ENCODE assay signal across 24 cellular contexts in the genomic region with DNA sequence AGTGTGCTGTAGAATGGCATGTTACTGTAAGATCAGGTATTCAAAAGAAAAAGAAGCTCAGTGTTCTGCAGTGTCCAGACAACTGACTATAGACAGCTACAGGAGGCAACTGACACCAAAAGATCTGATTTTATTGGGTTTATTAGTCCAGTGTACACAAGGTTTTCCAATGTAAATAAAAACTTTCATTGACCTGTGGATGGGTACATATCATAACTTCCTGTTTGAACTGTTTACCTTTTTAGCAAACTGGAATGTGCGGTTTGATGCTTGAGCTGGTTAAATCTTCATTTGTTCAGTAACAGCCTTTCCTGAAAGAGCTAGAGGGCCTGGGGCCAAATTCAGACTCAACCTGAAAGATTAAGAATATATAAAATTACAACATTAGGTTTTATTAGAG.
DNase-seq lines count a peak whose midpoint lies in the region; ATAC-seq and TF ChIP-seq lines count a peak whose summit lies in the region.
"Had no signal": no experiment of that assay in that cellular context is flagged by ENCODE, and none has a peak within 500 bp of the region (broad histone marks: within the 10 kb centered on the region; RNA-seq: fewer than 3 reads in every experiment).

No MANE protein-coding gene starts in this region.

- ATAC-seq in SK-N-SH treated with all-trans-retinoic acid at 6 μM for 48 hours: no peak
- ATAC-seq: K562 had no signal

- no peaks in the 10 kb centered on the region for H3K36me3 ChIP-seq in brain microvascular endothelial cell (replicated peaks)
- H3K36me3 ChIP-seq: adrenal gland, breast epithelium, SJSA1, tibial artery had no signal

- TF ChIP-seq CTCF in epithelial cell of esophagus (IDR thresholded peaks at IDR 0.05; ENCODE audit: insufficient read depth, low read depth, low read length, missing control alignments) (no peak), brain microvascular endothelial cell (IDR thresholded peaks at IDR 0.05; ENCODE audit: low read depth, low read length, missing control alignments) (no peak)

- peak; percentile 74 for DNase-seq in DMS153 (lab: John Stamatoyannopoulos, UW)
- DNase-seq in HuH-7 (ENCODE audit: low spot score): peak; percentile 53
- peak; percentile 46 for DNase-seq in NCI-H510A treated with DMSO at 0.1 percent for 48 hours (lab: John Stamatoyannopoulos, UW)
- DNase-seq in epithelial cell of esophagus (ENCODE audit: low read depth): peak; percentile 48
- no peak for DNase-seq in activated CD4-positive, alpha-beta T cell treated with anti-CD3 and anti-CD28 coated beads, Interleukin-2, amount 50 U/mL, for 4 hours
- no peak for DNase-seq in brain microvascular endothelial cell
- DNase-seq in mucosa of gallbladder (ENCODE audit: low spot score): no peak
- DNase-seq: activated CD4-positive, alpha-beta memory T cell treated with anti-CD3 and anti-CD28 coated beads for 36 hours; activated effector memory CD4-positive, alpha-beta T cell treated with anti-CD3 and anti-CD28 coated beads, Interleukin-2, amount 50 U/mL, for 16 hours; adrenal gland; GF-D8; glutamatergic neuron; H9; mesenchymal stem cell; naive B cell; NCI-H2029 treated with DMSO at 0.1 percent for 48 hours; nucleus accumbens; stimulated activated CD4-positive, alpha-beta T cell treated with anti-CD3 and anti-CD28 coated beads, Interleukin-4, amount 100 ng/mL, for 4 hours; tibial artery had no signal

- no peaks in the 10 kb centered on the region for H3K27me3 ChIP-seq in brain microvascular endothelial cell (replicated peaks)
- H3K27me3 ChIP-seq: adrenal gland, breast epithelium, SJSA1, tibial artery had no signal

- in situ Hi-C loops in brain microvascular endothelial cell (cut with HindIII; ENCODE audit: low pct_ligation_motif_present, low sequenced_read_pairs): no loop called here

- H3K4me3 ChIP-seq in epithelial cell of esophagus (ENCODE audit: low read length) (no peak overlapping the region), brain microvascular endothelial cell (ENCODE audit: low read depth, low read length) (no peak overlapping the region)
- H3K4me3 ChIP-seq: adrenal gland, breast epithelium, coronary artery, K562, SJSA1, tibial artery had no signal

- H3K27ac ChIP-seq in brain microvascular endothelial cell: no peak overlapping the region
- H3K27ac ChIP-seq: adrenal gland, breast epithelium, coronary artery, SJSA1, tibial artery had no signal

TF ChIP-seq in SK-N-SH treated with all-trans-retinoic acid at 6 μM for 48 hours, 23 proteins besides CTCF, POLR2A, EP300 and RAD21:
- TF ChIP-seq, protein P1, sequence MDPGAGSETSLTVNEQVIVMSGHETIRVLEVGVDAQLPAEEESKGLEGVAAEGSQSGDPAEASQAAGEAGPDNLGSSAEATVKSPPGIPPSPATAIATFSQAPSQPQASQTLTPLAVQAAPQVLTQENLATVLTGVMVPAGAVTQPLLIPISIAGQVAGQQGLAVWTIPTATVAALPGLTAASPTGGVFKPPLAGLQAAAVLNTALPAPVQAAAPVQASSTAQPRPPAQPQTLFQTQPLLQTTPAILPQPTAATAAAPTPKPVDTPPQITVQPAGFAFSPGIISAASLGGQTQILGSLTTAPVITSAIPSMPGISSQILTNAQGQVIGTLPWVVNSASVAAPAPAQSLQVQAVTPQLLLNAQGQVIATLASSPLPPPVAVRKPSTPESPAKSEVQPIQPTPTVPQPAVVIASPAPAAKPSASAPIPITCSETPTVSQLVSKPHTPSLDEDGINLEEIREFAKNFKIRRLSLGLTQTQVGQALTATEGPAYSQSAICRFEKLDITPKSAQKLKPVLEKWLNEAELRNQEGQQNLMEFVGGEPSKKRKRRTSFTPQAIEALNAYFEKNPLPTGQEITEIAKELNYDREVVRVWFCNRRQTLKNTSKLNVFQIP (CRISPR knock-in tag; IDR thresholded peaks at IDR 0.05; ENCODE audit: borderline replicate concordance, low read depth): no peak
- TF ChIP-seq ARNTL (CRISPR knock-in tag; IDR thresholded peaks at IDR 0.05; ENCODE audit: borderline replicate concordance, low read depth) (no peak), TCF4 (CRISPR knock-in tag; IDR thresholded peaks at IDR 0.05; ENCODE audit: borderline replicate concordance) (no peak), CSDC2 (CRISPR knock-in tag; IDR thresholded peaks at IDR 0.05) (no peak), ZFP3 (CRISPR knock-in tag; IDR thresholded peaks at IDR 0.05) (no peak), ZNF8 (CRISPR knock-in tag; IDR thresholded peaks at IDR 0.05) (no peak), OSR1 (CRISPR knock-in tag; IDR thresholded peaks at IDR 0.05) (no peak), ESRRG (CRISPR knock-in tag; IDR thresholded peaks at IDR 0.05) (no peak), BACH2 (CRISPR knock-in tag; IDR thresholded peaks at IDR 0.05; ENCODE audit: borderline replicate concordance) (no peak)
- TF ChIP-seq, protein P2, sequence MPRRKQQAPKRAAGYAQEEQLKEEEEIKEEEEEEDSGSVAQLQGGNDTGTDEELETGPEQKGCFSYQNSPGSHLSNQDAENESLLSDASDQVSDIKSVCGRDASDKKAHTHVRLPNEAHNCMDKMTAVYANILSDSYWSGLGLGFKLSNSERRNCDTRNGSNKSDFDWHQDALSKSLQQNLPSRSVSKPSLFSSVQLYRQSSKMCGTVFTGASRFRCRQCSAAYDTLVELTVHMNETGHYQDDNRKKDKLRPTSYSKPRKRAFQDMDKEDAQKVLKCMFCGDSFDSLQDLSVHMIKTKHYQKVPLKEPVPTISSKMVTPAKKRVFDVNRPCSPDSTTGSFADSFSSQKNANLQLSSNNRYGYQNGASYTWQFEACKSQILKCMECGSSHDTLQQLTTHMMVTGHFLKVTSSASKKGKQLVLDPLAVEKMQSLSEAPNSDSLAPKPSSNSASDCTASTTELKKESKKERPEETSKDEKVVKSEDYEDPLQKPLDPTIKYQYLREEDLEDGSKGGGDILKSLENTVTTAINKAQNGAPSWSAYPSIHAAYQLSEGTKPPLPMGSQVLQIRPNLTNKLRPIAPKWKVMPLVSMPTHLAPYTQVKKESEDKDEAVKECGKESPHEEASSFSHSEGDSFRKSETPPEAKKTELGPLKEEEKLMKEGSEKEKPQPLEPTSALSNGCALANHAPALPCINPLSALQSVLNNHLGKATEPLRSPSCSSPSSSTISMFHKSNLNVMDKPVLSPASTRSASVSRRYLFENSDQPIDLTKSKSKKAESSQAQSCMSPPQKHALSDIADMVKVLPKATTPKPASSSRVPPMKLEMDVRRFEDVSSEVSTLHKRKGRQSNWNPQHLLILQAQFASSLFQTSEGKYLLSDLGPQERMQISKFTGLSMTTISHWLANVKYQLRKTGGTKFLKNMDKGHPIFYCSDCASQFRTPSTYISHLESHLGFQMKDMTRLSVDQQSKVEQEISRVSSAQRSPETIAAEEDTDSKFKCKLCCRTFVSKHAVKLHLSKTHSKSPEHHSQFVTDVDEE (CRISPR knock-in tag; IDR thresholded peaks at IDR 0.05): no peak
- TF ChIP-seq, protein P3, sequence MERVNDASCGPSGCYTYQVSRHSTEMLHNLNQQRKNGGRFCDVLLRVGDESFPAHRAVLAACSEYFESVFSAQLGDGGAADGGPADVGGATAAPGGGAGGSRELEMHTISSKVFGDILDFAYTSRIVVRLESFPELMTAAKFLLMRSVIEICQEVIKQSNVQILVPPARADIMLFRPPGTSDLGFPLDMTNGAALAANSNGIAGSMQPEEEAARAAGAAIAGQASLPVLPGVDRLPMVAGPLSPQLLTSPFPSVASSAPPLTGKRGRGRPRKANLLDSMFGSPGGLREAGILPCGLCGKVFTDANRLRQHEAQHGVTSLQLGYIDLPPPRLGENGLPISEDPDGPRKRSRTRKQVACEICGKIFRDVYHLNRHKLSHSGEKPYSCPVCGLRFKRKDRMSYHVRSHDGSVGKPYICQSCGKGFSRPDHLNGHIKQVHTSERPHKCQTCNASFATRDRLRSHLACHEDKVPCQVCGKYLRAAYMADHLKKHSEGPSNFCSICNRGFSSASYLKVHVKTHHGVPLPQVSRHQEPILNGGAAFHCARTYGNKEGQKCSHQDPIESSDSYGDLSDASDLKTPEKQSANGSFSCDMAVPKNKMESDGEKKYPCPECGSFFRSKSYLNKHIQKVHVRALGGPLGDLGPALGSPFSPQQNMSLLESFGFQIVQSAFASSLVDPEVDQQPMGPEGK (CRISPR knock-in tag; IDR thresholded peaks at IDR 0.05; ENCODE audit: borderline replicate concordance): no peak

Comparison
In these comparisons a context has a peak if more than half of its experiments do, and no peak if none do; other contexts are left out.
1. DNase-seq: peak in DMS153 (single experiment), HuH-7 (single experiment), NCI-H510A treated with DMSO at 0.1 percent for 48 hours (single experiment) and epithelial cell of esophagus (single experiment); none in activated CD4-positive, alpha-beta T cell treated with anti-CD3 and anti-CD28 coated beads, Interleukin-2, amount 50 U/mL, for 4 hours (0 of 2), brain microvascular endothelial cell (single experiment) and mucosa of gallbladder (single experiment).